Comparison of ENCODE assay signal across 9 cellular contexts in the genomic region with DNA sequence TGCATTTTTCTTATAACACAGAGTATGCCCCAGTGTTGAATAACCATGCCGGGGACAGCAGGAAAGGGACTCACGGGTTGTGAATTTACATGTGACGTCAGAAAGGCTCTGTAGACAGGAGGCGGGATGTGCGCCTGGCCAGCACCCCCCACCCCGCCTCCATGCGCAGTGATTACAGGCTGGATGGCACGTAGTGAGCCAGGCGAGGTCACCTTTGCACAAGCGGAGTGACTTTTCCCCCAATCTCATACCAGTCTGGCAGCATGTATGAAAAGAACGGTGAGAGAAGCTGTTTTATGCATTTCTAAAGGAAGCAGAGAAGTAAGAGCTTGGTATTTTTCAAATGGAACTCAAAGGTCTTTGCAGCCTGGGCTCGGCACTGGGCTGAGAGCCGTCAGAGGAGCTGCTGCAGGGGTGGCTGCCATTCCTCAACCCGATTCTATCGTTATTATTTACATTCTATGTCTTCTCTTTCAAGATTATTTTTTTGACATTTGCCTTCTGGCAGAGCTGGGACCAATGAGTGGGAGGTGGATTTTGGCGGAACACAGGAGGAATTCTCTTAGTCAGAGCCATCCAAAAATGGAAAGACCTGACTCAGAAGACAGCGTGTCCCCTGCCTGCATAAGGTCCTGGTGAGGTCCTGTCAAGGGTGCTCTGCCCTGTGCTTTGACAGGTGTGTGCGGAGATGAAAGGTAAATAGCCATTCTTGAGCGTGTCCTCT.
DNase-seq lines count a peak whose midpoint lies in the region; ATAC-seq, FAIRE-seq and TF ChIP-seq lines count a peak whose summit lies in the region.
"Had no signal": no experiment of that assay in that cellular context is flagged by ENCODE, and none has a peak within 500 bp of the region (broad histone marks: within the 10 kb centered on the region; RNA-seq: fewer than 3 reads in every experiment).

No MANE protein-coding gene starts in this region.

- H2BK12ac ChIP-seq in H9 (ENCODE audit: insufficient read length, low read depth, low read length), result no peak overlapping the region

- H3K9me2 ChIP-seq in MM.1S (replicated peaks; ENCODE audit: insufficient read depth, low read length), result no peaks in the 10 kb centered on the region

- DNase-seq in H9, result peak; percentile 61
- peak; percentile 91 for DNase-seq in brain microvascular endothelial cell
- DNase-seq in kidney, result peak; percentile 91
- DNase-seq in stimulated activated effector memory CD8-positive, alpha-beta T cell treated with anti-CD3 and anti-CD28 coated beads, Interleukin-12 subunit alpha, Interleukin-12 subunit beta, amount 100 ng/mL, for 72 hours (ENCODE audit: low spot score in 2 of 2), result no peak
- DNase-seq in MM.1S, result no peak
- DNase-seq in naive thymus-derived CD8-positive, alpha-beta T cell, result no peak
- DNase-seq in stimulated activated naive CD8-positive, alpha-beta T cell treated with anti-CD3 and anti-CD28 coated beads, Interleukin-15, amount 100 ng/mL, for 72 hours, result no peak
- DNase-seq: foreskin melanocyte had no signal

- H3K36me3 ChIP-seq in brain microvascular endothelial cell (replicated peaks) (no peaks in the 10 kb centered on the region), kidney (ENCODE audit: control insufficient read depth in 1 of 2, insufficient read depth in 2 of 2, low read length in 2 of 2) (no peaks in the 10 kb centered on the region), MM.1S (replicated peaks; ENCODE audit: insufficient read depth, low read length) (no peaks in the 10 kb centered on the region)

- WGBS in H9 (ENCODE audit: extremely low coverage, insufficient read length, low lambda C conversion rate), result no CpG with 5 or more reads among the region's 19 CpGs

- H2BK5ac ChIP-seq in H9 (ENCODE audit: insufficient read length, low read length), result no peak overlapping the region

- H3K9me3 Mint-ChIP-seq in H9, result no peaks in the 10 kb centered on the region; a peak in 1 of 5 replicates
- H3K9me3 Mint-ChIP-seq in stimulated activated effector memory CD8-positive, alpha-beta T cell treated with anti-CD3 and anti-CD28 coated beads, Interleukin-12 subunit alpha, Interleukin-12 subunit beta, amount 100 ng/mL, for 72 hours, result no peaks in the 10 kb centered on the region
- no peaks in the 10 kb centered on the region for H3K9me3 Mint-ChIP-seq in naive thymus-derived CD8-positive, alpha-beta T cell
- H3K9me3 Mint-ChIP-seq in stimulated activated naive CD8-positive, alpha-beta T cell treated with anti-CD3 and anti-CD28 coated beads, Interleukin-15, amount 100 ng/mL, for 72 hours, result no peaks in the 10 kb centered on the region

- H3K14ac ChIP-seq in H9 (ENCODE audit: insufficient read depth, low read length), result no peak overlapping the region

- intact Hi-C loops in kidney (cut with DNase I), result no loop called here

- POLR2A ChIA-PET in naive thymus-derived CD8-positive, alpha-beta T cell (lab: Charles Lee), result no interaction called here

- H3K79me1 ChIP-seq in H9 (ENCODE audit: insufficient read depth, low read depth, low read length, poor library complexity, severe bottlenecking), result no peaks in the 10 kb centered on the region

- no peak overlapping the region for H3K56ac ChIP-seq in H9 (ENCODE audit: insufficient read length, low read depth, low read length)

- no peak overlapping the region for H4K5ac ChIP-seq in H9 (ENCODE audit: insufficient read length, low read depth, low read length)

- H4K91ac ChIP-seq in H9 (ENCODE audit: insufficient read length, low read depth, low read length), result no peak overlapping the region

- TF ChIP-seq CTCF in H9 (conservative IDR thresholded peaks at IDR 0.05) (no peak), brain microvascular endothelial cell (IDR thresholded peaks at IDR 0.05; ENCODE audit: low read depth, low read length, missing control alignments) (no peak), kidney (IDR thresholded peaks at IDR 0.05; ENCODE audit: borderline replicate concordance, extremely low read depth, insufficient read depth) (no peak), MM.1S (IDR thresholded peaks at IDR 0.05; ENCODE audit: low read length) (no peak)

- H3K27ac Mint-ChIP-seq in H9, result no peak overlapping the region
- H3K27ac Mint-ChIP-seq in stimulated activated effector memory CD8-positive, alpha-beta T cell treated with anti-CD3 and anti-CD28 coated beads, Interleukin-12 subunit alpha, Interleukin-12 subunit beta, amount 100 ng/mL, for 72 hours, result peak overlapping the region; percentile 50
- peak overlapping the region in 2 of 10 donors; percentile 27 to 75 for H3K27ac Mint-ChIP-seq in naive thymus-derived CD8-positive, alpha-beta T cell
- no peak overlapping the region for H3K27ac Mint-ChIP-seq in stimulated activated naive CD8-positive, alpha-beta T cell treated with anti-CD3 and anti-CD28 coated beads, Interleukin-15, amount 100 ng/mL, for 72 hours

- no peak overlapping the region for H2BK120ac ChIP-seq in H9 (ENCODE audit: low read depth, low read length, poor library complexity, severe bottlenecking)

- no peak overlapping the region for H2BK20ac ChIP-seq in H9 (ENCODE audit: low read depth, low read length, poor library complexity, severe bottlenecking)

- no peaks in the 10 kb centered on the region for H3F3A ChIP-seq in MM.1S (ENCODE audit: insufficient read depth, low read length)

- no peaks in the 10 kb centered on the region for H3K9me3 ChIP-seq in H9 (ENCODE audit: control insufficient read depth, low read depth, low read length)
- H3K9me3 ChIP-seq in kidney (ENCODE audit: control insufficient read depth in 1 of 2, low read length in 2 of 2), result no peaks in the 10 kb centered on the region
- no peaks in the 10 kb centered on the region for H3K9me3 ChIP-seq in MM.1S (replicated peaks; ENCODE audit: insufficient read depth, low read length)

- no peaks in the 10 kb centered on the region for H3K36me3 Mint-ChIP-seq in H9 (ENCODE audit: insufficient read depth in 1 of 3, low read depth in 3 of 3)
- H3K36me3 Mint-ChIP-seq in stimulated activated effector memory CD8-positive, alpha-beta T cell treated with anti-CD3 and anti-CD28 coated beads, Interleukin-12 subunit alpha, Interleukin-12 subunit beta, amount 100 ng/mL, for 72 hours, result no peaks in the 10 kb centered on the region
- no peaks in the 10 kb centered on the region for H3K36me3 Mint-ChIP-seq in naive thymus-derived CD8-positive, alpha-beta T cell

- H3K23me2 ChIP-seq in H9 (ENCODE audit: insufficient read length, low read depth, low read length, poor library complexity, severe bottlenecking), result no peaks in the 10 kb centered on the region

- H3K4ac ChIP-seq in H9 (ENCODE audit: low read depth, low read length), result no peak overlapping the region

- H3K79me2 ChIP-seq in H9 (ENCODE audit: insufficient read depth, low read length) (no peaks in the 10 kb centered on the region), MM.1S (ENCODE audit: low read length) (no peaks in the 10 kb centered on the region)

- H3K4me1 Mint-ChIP-seq in H9, result peaks cover 27 to 30% of the 10 kb centered on the region in 2 experiments
- peaks cover 13% of the 10 kb centered on the region for H3K4me1 Mint-ChIP-seq in stimulated activated effector memory CD8-positive, alpha-beta T cell treated with anti-CD3 and anti-CD28 coated beads, Interleukin-12 subunit alpha, Interleukin-12 subunit beta, amount 100 ng/mL, for 72 hours
- H3K4me1 Mint-ChIP-seq in naive thymus-derived CD8-positive, alpha-beta T cell, result peaks cover 4 to 8% (median 7%) of the 10 kb centered on the region in 4 donors
- H3K4me1 Mint-ChIP-seq in stimulated activated naive CD8-positive, alpha-beta T cell treated with anti-CD3 and anti-CD28 coated beads, Interleukin-15, amount 100 ng/mL, for 72 hours, result peaks cover 8% of the 10 kb centered on the region

- in situ Hi-C loops in brain microvascular endothelial cell (cut with HindIII; ENCODE audit: low pct_ligation_motif_present, low sequenced_read_pairs), result no loop called here

- peaks cover 2% of the 10 kb centered on the region; the same call in 1 of the 2 replicates for H3K27me3 Mint-ChIP-seq in H9 (ENCODE audit: low read depth)
- H3K27me3 Mint-ChIP-seq in naive thymus-derived CD8-positive, alpha-beta T cell, result peaks cover 0 to 8% (median 3%) of the 10 kb centered on the region in 5 donors
- H3K27me3 Mint-ChIP-seq in stimulated activated naive CD8-positive, alpha-beta T cell treated with anti-CD3 and anti-CD28 coated beads, Interleukin-15, amount 100 ng/mL, for 72 hours, result no peaks in the 10 kb centered on the region

- H3K27ac ChIP-seq in H9 (ENCODE audit: insufficient read length, low read depth, low read length) (no peak overlapping the region), brain microvascular endothelial cell (peak overlapping the region; percentile 84), kidney (ENCODE audit: low read depth in 2 of 2, low read length in 2 of 2) (peak overlapping the region; percentile 90 to 97), MM.1S (ENCODE audit: low read length) (no peak overlapping the region)

- H4K20me1 ChIP-seq in H9 (ENCODE audit: control insufficient read depth, insufficient read depth, insufficient read length) (no peaks in the 10 kb centered on the region), MM.1S (ENCODE audit: insufficient read depth, low read length) (no peaks in the 10 kb centered on the region)

- FAIRE-seq in kidney (lab: Jason Lieb, UNC), result no peak

- H3K9ac ChIP-seq in H9 (ENCODE audit: extremely low read depth, insufficient read length, low read length), result no peak overlapping the region
- peak overlapping the region in 1 of 2 donors; percentile 80 for H3K9ac ChIP-seq in kidney (ENCODE audit: low read length in 2 of 2)
- H3K9ac ChIP-seq in MM.1S (ENCODE audit: low read length), result no peak overlapping the region

- H4K8ac ChIP-seq in H9 (replicated peaks; ENCODE audit: insufficient read length, low read depth, low read length), result no peak overlapping the region

- no peak overlapping the region for H3K18ac ChIP-seq in H9 (ENCODE audit: insufficient read length, low read depth, low read length)

- no peaks in the 10 kb centered on the region for H3K27me3 ChIP-seq in H9 (ENCODE audit: insufficient read depth, low read length)
- H3K27me3 ChIP-seq in brain microvascular endothelial cell (replicated peaks), result no peaks in the 10 kb centered on the region
- peaks cover 91% of the 10 kb centered on the region for H3K27me3 ChIP-seq in MM.1S (replicated peaks; ENCODE audit: insufficient read depth, low read length)

- no peak for ATAC-seq in stimulated activated effector memory CD8-positive, alpha-beta T cell treated with anti-CD3 and anti-CD28 coated beads, Interleukin-12 subunit alpha, Interleukin-12 subunit beta, amount 100 ng/mL, for 72 hours
- no peak for ATAC-seq in naive thymus-derived CD8-positive, alpha-beta T cell
- ATAC-seq in HG02885 (IDR thresholded peaks at IDR 0.05; ENCODE audit: poor library complexity, unreplicated experiment), result no peak
- ATAC-seq in stimulated activated naive CD8-positive, alpha-beta T cell treated with anti-CD3 and anti-CD28 coated beads, Interleukin-15, amount 100 ng/mL, for 72 hours, result no peak

- no peak overlapping the region for H3K23ac ChIP-seq in H9 (ENCODE audit: insufficient read length, low read depth, low read length)

- H3K4me2 ChIP-seq in H9 (ENCODE audit: insufficient read depth, insufficient read length, low read length) (no peak overlapping the region), MM.1S (ENCODE audit: low read depth, low read length) (no peak overlapping the region)

- peaks cover 4% of the 10 kb centered on the region; the same call in 1 of the 2 replicates for H3K4me1 ChIP-seq in H9 (ENCODE audit: insufficient read depth, low read length)
- H3K4me1 ChIP-seq in kidney (ENCODE audit: control insufficient read depth in 1 of 2, insufficient read depth in 1 of 2, low read depth in 1 of 2, low read length in 2 of 2), result peaks cover 17 to 23% of the 10 kb centered on the region in 2 donors
- H3K4me1 ChIP-seq in MM.1S (ENCODE audit: low read length), result no peaks in the 10 kb centered on the region

- H2AFZ ChIP-seq in H9 (ENCODE audit: low read length) (no peak overlapping the region), MM.1S (ENCODE audit: low read length) (no peak overlapping the region)

- H3K4me3 Mint-ChIP-seq in H9, result no peak overlapping the region
- H3K4me3 Mint-ChIP-seq in stimulated activated effector memory CD8-positive, alpha-beta T cell treated with anti-CD3 and anti-CD28 coated beads, Interleukin-12 subunit alpha, Interleukin-12 subunit beta, amount 100 ng/mL, for 72 hours, result no peak overlapping the region
- H3K4me3 Mint-ChIP-seq in naive thymus-derived CD8-positive, alpha-beta T cell, result no peak overlapping the region
- H3K4me3 Mint-ChIP-seq in stimulated activated naive CD8-positive, alpha-beta T cell treated with anti-CD3 and anti-CD28 coated beads, Interleukin-15, amount 100 ng/mL, for 72 hours, result no peak overlapping the region

- peak overlapping the region; percentile 12 for H3K4me3 ChIP-seq in brain microvascular endothelial cell (ENCODE audit: low read depth, low read length)
- H3K4me3 ChIP-seq in kidney (ENCODE audit: low read length in 2 of 2), result peak overlapping the region; percentile 47 to 49
- no peak overlapping the region for H3K4me3 ChIP-seq in MM.1S (ENCODE audit: low read length)

- H2AK5ac ChIP-seq in H9 (ENCODE audit: insufficient read length, low read length), result no peak overlapping the region

- H3T11ph ChIP-seq in H9 (ENCODE audit: low read length), result no peak overlapping the region

- no peak overlapping the region for H2BK15ac ChIP-seq in H9 (ENCODE audit: low read depth, low read length)

Comparison
In these comparisons a context has a peak if more than half of its experiments do, and no peak if none do; other contexts are left out.
1. DNase-seq: peak in H9 (single experiment), brain microvascular endothelial cell (single experiment) and kidney (single experiment); none in stimulated activated effector memory CD8-positive, alpha-beta T cell treated with anti-CD3 and anti-CD28 coated beads, Interleukin-12 subunit alpha, Interleukin-12 subunit beta, amount 100 ng/mL, for 72 hours (0 of 2), MM.1S (single experiment), naive thymus-derived CD8-positive, alpha-beta T cell (0 of 10) and stimulated activated naive CD8-positive, alpha-beta T cell treated with anti-CD3 and anti-CD28 coated beads, Interleukin-15, amount 100 ng/mL, for 72 hours (0 of 2).
2. H3K27ac ChIP-seq: peak in brain microvascular endothelial cell (single experiment) and kidney (2 of 2); none in H9 (single experiment) and MM.1S (single experiment).